In genomic region chr1:1776672-1777393, GRCh38 we compare ENCODE assay signal across 8 cellular contexts. TPM values are rescaled to one million over a fixed set of nuclear protein-coding genes. Genes with fewer than 3 reads are reported as not detected.
A peak's percentile ranks its signal among the peaks of the same experiment; 100 is the strongest.
DNase-seq lines count a peak whose midpoint lies in the region; ATAC-seq and TF ChIP-seq lines count a peak whose summit lies in the region.

No MANE protein-coding gene starts in this region.

- no peak for ATAC-seq in activated B cell treated with CpG ODN at 0.5 μM for 24 hours (ENCODE audit: low read depth)
- no peak for ATAC-seq in stimulated activated naive CD8-positive, alpha-beta T cell treated with anti-CD3 and anti-CD28 coated beads, Interleukin-15, amount 100 ng/mL, for 72 hours

- 82% methylated on average over 7 of the region's 7 CpGs for WGBS in hepatocyte (ENCODE audit: low lambda C conversion rate, missing lambda C conversion rate)

- POLR2A ChIA-PET in activated B cell treated with CpG ODN at 0.5 μM for 24 hours (lab: Charles Lee) = interaction anchor here (0.5 to 1.4 kb wide), 11 partner anchors 11 to 809 kb away, joined by 3 to 13 read pairs (median 5); partner anchors contain the start of genes ATAD3A and CCNL2

- H3K27me3 ChIP-seq in hepatocyte = no peaks in the 10 kb centered on the region

- DNase-seq in NCI-H510A treated with DMSO at 0.1 percent for 48 hours (lab: John Stamatoyannopoulos, UW) (peak; percentile 81), NCI-H510A (lab: John Stamatoyannopoulos, UW) (no peak), activated B cell treated with CpG ODN at 0.5 μM for 24 hours (no peak), hepatocyte (ENCODE audit: low spot score) (peak; percentile 41), 8988T (no peak), NCI-H128 (lab: John Stamatoyannopoulos, UW; ENCODE audit: unreplicated experiment) (no peak), HPDE6-E6E7 (ENCODE audit: extremely low spot score) (no peak)
- DNase-seq in stimulated activated naive CD8-positive, alpha-beta T cell treated with anti-CD3 and anti-CD28 coated beads, Interleukin-15, amount 100 ng/mL, for 72 hours = no peak

- peaks cover 61% of the 10 kb centered on the region for H3K79me2 ChIP-seq in hepatocyte

- CTCF ChIA-PET in activated B cell treated with CpG ODN at 0.5 μM for 24 hours (lab: Charles Lee) = interaction anchor here (0.8 to 1.6 kb wide), 4 partner anchors 12 to 132 kb away, joined by 4 to 5 read pairs (median 4); no protein-coding TSS in a partner anchor

- TF ChIP-seq CTCF in activated B cell treated with CpG ODN at 0.5 μM for 24 hours (IDR thresholded peaks at IDR 0.05) (no peak), hepatocyte (IDR thresholded peaks at IDR 0.05; ENCODE audit: poor library complexity) (no peak)

- H3K27ac Mint-ChIP-seq in activated B cell treated with CpG ODN at 0.5 μM for 24 hours = peak overlapping the region; percentile 86
- H3K27ac Mint-ChIP-seq in stimulated activated naive CD8-positive, alpha-beta T cell treated with anti-CD3 and anti-CD28 coated beads, Interleukin-15, amount 100 ng/mL, for 72 hours = peak overlapping the region; percentile 89 to 90

- no peaks in the 10 kb centered on the region for H3K9me2 ChIP-seq in hepatocyte (replicated peaks; ENCODE audit: insufficient read depth)

- H3K4me1 ChIP-seq in hepatocyte (ENCODE audit: insufficient read depth) = peaks cover 48% of the 10 kb centered on the region

- peaks cover 17% of the 10 kb centered on the region for H3K36me3 Mint-ChIP-seq in activated B cell treated with CpG ODN at 0.5 μM for 24 hours (ENCODE audit: low read depth)

- H3K9me3 ChIP-seq in hepatocyte (ENCODE audit: low read depth) = no peaks in the 10 kb centered on the region

- H3K27ac ChIP-seq in hepatocyte = peak overlapping the region; percentile 96

- no peaks in the 10 kb centered on the region for H3K27me3 Mint-ChIP-seq in activated B cell treated with CpG ODN at 0.5 μM for 24 hours
- no peaks in the 10 kb centered on the region for H3K27me3 Mint-ChIP-seq in stimulated activated naive CD8-positive, alpha-beta T cell treated with anti-CD3 and anti-CD28 coated beads, Interleukin-15, amount 100 ng/mL, for 72 hours

- intact Hi-C loops in activated B cell treated with CpG ODN at 0.5 μM for 24 hours (cut with micrococcal nuclease) = loop anchor here (5.0 to 10.0 kb wide), 4 partner anchors 55 to 808 kb away; partner anchors contain the start of genes ATAD3A and PRXL2B

- no peaks in the 10 kb centered on the region for H3K9me3 Mint-ChIP-seq in activated B cell treated with CpG ODN at 0.5 μM for 24 hours
- no peaks in the 10 kb centered on the region for H3K9me3 Mint-ChIP-seq in stimulated activated naive CD8-positive, alpha-beta T cell treated with anti-CD3 and anti-CD28 coated beads, Interleukin-15, amount 100 ng/mL, for 72 hours

- no peak overlapping the region for H2AFZ ChIP-seq in hepatocyte

- H3K4me3 ChIP-seq in hepatocyte = peak overlapping the region; percentile 35

- no peaks in the 10 kb centered on the region for H3K36me3 ChIP-seq in hepatocyte (replicated peaks; ENCODE audit: insufficient read depth, low read depth)

- peak overlapping the region; percentile 92 for H3K4me2 ChIP-seq in hepatocyte

- peaks cover 65% of the 10 kb centered on the region for H3K4me1 Mint-ChIP-seq in activated B cell treated with CpG ODN at 0.5 μM for 24 hours
- peaks cover 60% of the 10 kb centered on the region for H3K4me1 Mint-ChIP-seq in stimulated activated naive CD8-positive, alpha-beta T cell treated with anti-CD3 and anti-CD28 coated beads, Interleukin-15, amount 100 ng/mL, for 72 hours

- peaks cover 24% of the 10 kb centered on the region for H4K20me1 ChIP-seq in hepatocyte (ENCODE audit: insufficient read depth, poor library complexity, severe bottlenecking)

- H3K4me3 Mint-ChIP-seq in activated B cell treated with CpG ODN at 0.5 μM for 24 hours = peak overlapping the region; percentile 85
- H3K4me3 Mint-ChIP-seq in stimulated activated naive CD8-positive, alpha-beta T cell treated with anti-CD3 and anti-CD28 coated beads, Interleukin-15, amount 100 ng/mL, for 72 hours = peak overlapping the region; percentile 76 to 82

RNA-seq across cellular contexts. Expression of gene NADK, which starts 1.4 kb away (rescaled TPM):
- total RNA-seq in activated B cell treated with CpG ODN at 0.5 μM for 24 hours = 106 and 122 TPM in 2 replicates
- 46.9 and 67.5 TPM in 2 replicates for total RNA-seq in hepatocyte
- polyA plus RNA-seq in hepatocyte = 57.3 and 68.2 TPM in 2 replicates

RNA-seq across cellular contexts. Expression of gene CDK11A, which starts 52.7 kb away (rescaled TPM):
- total RNA-seq in activated B cell treated with CpG ODN at 0.5 μM for 24 hours = 48.6 and 58.9 TPM in 2 replicates
- 9.2 and 19.5 TPM in 2 replicates for total RNA-seq in hepatocyte
- polyA plus RNA-seq in hepatocyte = 30.9 and 41.6 TPM in 2 replicates

Comparison
In these comparisons a context has a peak if more than half of its experiments do, and no peak if none do; other contexts are left out.
1. DNase-seq: peak in NCI-H510A treated with DMSO at 0.1 percent for 48 hours (single experiment) and hepatocyte (single experiment); none in NCI-H510A (single experiment), activated B cell treated with CpG ODN at 0.5 μM for 24 hours (single experiment), stimulated activated naive CD8-positive, alpha-beta T cell treated with anti-CD3 and anti-CD28 coated beads, Interleukin-15, amount 100 ng/mL, for 72 hours (0 of 2), 8988T (single experiment), NCI-H128 (single experiment) and HPDE6-E6E7 (single experiment).